ENCODE assay signal across 1 cellular context in genomic region chr14:59302313-59302712, GRCh38.
TF ChIP-seq lines count a peak whose summit lies in the region.

No MANE protein-coding gene starts in this region.

TF ChIP-seq in GM23338, 12 proteins besides CTCF, POLR2A, EP300 and RAD21 (continued from another document):
- TF ChIP-seq ZNF462 (CRISPR knock-in tag; IDR thresholded peaks at IDR 0.05) (no peak), ZNF114 (CRISPR knock-in tag; IDR thresholded peaks at IDR 0.05) (no peak), JUNB (IDR thresholded peaks at IDR 0.05; ENCODE audit: unreplicated experiment) (no peak)
TF ChIP-seq in GM23338: peak in this region for 0.
